Comparison of ENCODE assay signal across 1 cellular context in genomic region chr1:27602510-27603319, GRCh38.
A peak's percentile ranks its signal among the peaks of the same experiment; 100 is the strongest.
TF ChIP-seq lines count a peak whose summit lies in the region.

No MANE protein-coding gene starts in this region.

TF ChIP-seq in GM12878, 131 proteins besides CTCF, POLR2A, EP300 and RAD21 (continued from another document):
- TF ChIP-seq NFXL1 (IDR thresholded peaks at IDR 0.05; ENCODE audit: borderline replicate concordance), result no peak
- TF ChIP-seq MXI1 (IDR thresholded peaks at IDR 0.05; ENCODE audit: low read depth, low read length), result no peak
- TF ChIP-seq MLLT1 (IDR thresholded peaks at IDR 0.05), result no peak
- peak; percentile 82 for TF ChIP-seq PBX3 (IDR thresholded peaks at IDR 0.05; ENCODE audit: insufficient replicate concordance, low read depth, low read length)
- no peak for TF ChIP-seq IRF5 (IDR thresholded peaks at IDR 0.05; ENCODE audit: borderline replicate concordance)
- no peak for TF ChIP-seq EED (IDR thresholded peaks at IDR 0.05; ENCODE audit: low read depth)
- TF ChIP-seq FOS (IDR thresholded peaks at IDR 0.05; ENCODE audit: borderline replicate concordance, extremely low read depth, insufficient read length), result no peak
- TF ChIP-seq CHD1 (IDR thresholded peaks at IDR 0.05; ENCODE audit: low read depth, low read length), result no peak
- no peak for TF ChIP-seq E4F1 (IDR thresholded peaks at IDR 0.05; ENCODE audit: borderline replicate concordance, partially characterized antibody)
- TF ChIP-seq IKZF1 (conservative IDR thresholded peaks at IDR 0.05), result 0 out of 2 replicates have a peak, but pooled peaks have one; percentile 26
- TF ChIP-seq RUNX3 (IDR thresholded peaks at IDR 0.05; ENCODE audit: low read length), result no peak
- no peak for TF ChIP-seq RCOR1 (conservative IDR thresholded peaks at IDR 0.05; ENCODE audit: low read depth, low read length)
- no peak for TF ChIP-seq EGR1 (IDR thresholded peaks at IDR 0.05; ENCODE audit: borderline replicate concordance in 1 of 2, low read depth in 2 of 2, low read length in 2 of 2)
- TF ChIP-seq CREM (IDR thresholded peaks at IDR 0.05; ENCODE audit: low read depth), result no peak
- TF ChIP-seq DPF2 (IDR thresholded peaks at IDR 0.05), result no peak
- peak; percentile 91 for TF ChIP-seq PKNOX1 (IDR thresholded peaks at IDR 0.05)
- no peak for TF ChIP-seq RBBP5 (conservative IDR thresholded peaks at IDR 0.05)
- TF ChIP-seq ZNF592 (IDR thresholded peaks at IDR 0.05), result no peak
- no peak for TF ChIP-seq NFIC (IDR thresholded peaks at IDR 0.05; ENCODE audit: low read depth, low read length)
- TF ChIP-seq IRF3 (IDR thresholded peaks at IDR 0.05), result no peak
TF ChIP-seq in GM12878: peak in this region for 3.
